Comparison of ENCODE assay signal across 8 cellular contexts in the genomic region with DNA sequence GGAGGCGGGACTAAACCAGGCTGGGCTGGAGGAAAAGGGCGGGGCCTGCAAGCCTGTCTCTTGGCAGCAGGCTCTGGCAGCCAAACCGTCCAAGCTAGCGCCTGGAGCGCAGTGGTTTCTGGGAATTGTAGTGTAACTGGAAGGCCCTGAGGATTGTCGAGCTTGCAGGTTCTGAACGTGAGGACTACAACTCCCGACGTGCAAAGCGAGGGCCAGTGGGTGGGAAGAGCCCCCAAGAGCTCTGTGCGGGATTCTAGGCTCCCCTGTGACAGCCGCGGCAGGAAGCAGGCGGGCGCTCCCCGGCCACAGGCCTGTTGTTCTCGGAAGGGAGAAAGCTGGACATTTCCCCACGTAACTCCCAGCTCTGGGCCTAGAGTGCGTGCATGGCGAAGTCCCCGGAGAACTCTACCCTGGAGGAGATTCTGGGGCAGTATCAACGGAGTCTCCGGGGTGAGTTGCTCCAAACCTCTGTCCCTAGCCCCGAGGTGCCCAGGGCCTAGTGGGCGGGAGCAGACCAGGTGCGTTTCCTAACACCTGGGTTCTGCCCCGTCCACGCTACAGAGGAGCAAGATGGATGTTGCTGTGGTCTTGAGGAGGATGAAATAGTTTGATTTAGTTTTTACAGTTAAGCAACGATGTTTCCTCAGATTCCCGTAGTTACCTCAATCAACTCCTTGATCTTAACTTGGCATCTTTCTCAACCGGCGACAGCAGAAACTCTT. TPM values are rescaled to one million over a fixed set of nuclear protein-coding genes. Genes with fewer than 3 reads are reported as not detected.
DNase-seq lines count a peak whose midpoint lies in the region; ATAC-seq and TF ChIP-seq lines count a peak whose summit lies in the region.

A gene (plus strand): TSS at position 251 of the 722 bp plus-strand sequence. CDS start 133 bp downstream, at position 384.

- peaks cover 40% of the 10 kb centered on the region for H3F3A ChIP-seq in SK-N-SH (replicated peaks; ENCODE audit: insufficient read depth)

- DNase-seq in GM04504 (ENCODE audit: low read depth) (peak; percentile 100), NCI-H1048 (lab: John Stamatoyannopoulos, UW) (peak; percentile 100), SK-N-SH (peak; percentile 90), germinal center (ENCODE audit: low spot score) (peak; percentile 93), non-pigmented ciliary epithelial cell (ENCODE audit: low read depth) (peak; percentile 100), superior temporal gyrus (ENCODE audit: extremely low spot score) (peak; percentile 100)
- peak; percentile 92 for DNase-seq in activated naive CD4-positive, alpha-beta T cell treated with anti-CD3 and anti-CD28 coated beads, Interleukin-2, amount 50 U/mL, for 16 hours

- peak within 1 kb of the TSS; percentile 56 for H2AFZ ChIP-seq in SK-N-SH (ENCODE audit: low read depth)

- no peaks in the 10 kb centered on the region for H3K9me3 ChIP-seq in SK-N-SH

- POLR2A ChIA-PET in SK-N-SH (lab: Yijun Ruan, JAX): interaction anchor here (0.8 to 1.9 kb wide), 3 partner anchors 13 to 1195 kb away, joined by 3 to 9 read pairs (median 5); a partner anchor contains a TSS

- H3K36me3 ChIP-seq in SK-N-SH (replicated peaks in 1 of 2; ENCODE audit: control insufficient read depth in 1 of 2, insufficient read depth in 2 of 2, low read length in 1 of 2): peaks cover 2 to 15% of the 10 kb centered on the region in 2 experiments

- peak in 1 of 2 experiments; percentile 38; a peak in 1 of 4 replicates for TF ChIP-seq EP300 in SK-N-SH (IDR thresholded peaks at IDR 0.05; ENCODE audit: borderline replicate concordance in 1 of 2, low read depth in 1 of 2, low read length in 1 of 2)

- H3K9me2 ChIP-seq in SK-N-SH: no peaks in the 10 kb centered on the region

- peaks cover 23% of the 10 kb centered on the region for H4K20me1 ChIP-seq in SK-N-SH (ENCODE audit: insufficient read depth)

- peak; percentile 67 for ATAC-seq in HG02571 (IDR thresholded peaks at IDR 0.05; ENCODE audit: unreplicated experiment)

- WGBS in SK-N-SH (ENCODE audit: low lambda C conversion rate): 2% methylated on average over 16 of the region's 32 CpGs

- peak within 1 kb of the TSS; percentile 83 for H3K4me2 ChIP-seq in SK-N-SH

- peak within 1 kb of the TSS; percentile 97 to 100 for H3K27ac ChIP-seq in SK-N-SH (ENCODE audit: low read depth in 2 of 2, low read length in 1 of 2)

- H3K9ac ChIP-seq in SK-N-SH: peak within 1 kb of the TSS; percentile 93

- TF ChIP-seq CTCF in SK-N-SH (IDR thresholded peaks at IDR 0.05): no peak

- H3K4me3 ChIP-seq in SK-N-SH (ENCODE audit: low read depth in 2 of 2, low read length in 1 of 2): peak within 1 kb of the TSS; percentile 83 to 97

- H3K27me3 ChIP-seq in SK-N-SH (ENCODE audit: insufficient read depth): no peaks in the 10 kb centered on the region

- CTCF ChIA-PET in SK-N-SH (lab: Yijun Ruan, JAX): interaction anchor here (0.6 to 1.1 kb wide), 2 partner anchors 9 to 383 kb away, joined by 3 read pairs; no protein-coding TSS in a partner anchor

- H3K79me2 ChIP-seq in SK-N-SH (ENCODE audit: insufficient read depth): peaks cover 87% of the 10 kb centered on the region

- peaks cover 4 to 33% of the 10 kb centered on the region in 2 experiments; a peak in 3 of 4 replicates for H3K4me1 ChIP-seq in SK-N-SH (ENCODE audit: control insufficient read depth in 1 of 2, insufficient read depth in 2 of 2, low read depth in 1 of 2, low read length in 1 of 2)

- no peak for TF ChIP-seq RAD21 in SK-N-SH (IDR thresholded peaks at IDR 0.05; ENCODE audit: low read length)

TF ChIP-seq in SK-N-SH, 30 proteins besides CTCF, POLR2A, EP300 and RAD21:
- no peak for TF ChIP-seq GABPA (IDR thresholded peaks at IDR 0.05; ENCODE audit: low read depth)
- TF ChIP-seq, protein P1, sequence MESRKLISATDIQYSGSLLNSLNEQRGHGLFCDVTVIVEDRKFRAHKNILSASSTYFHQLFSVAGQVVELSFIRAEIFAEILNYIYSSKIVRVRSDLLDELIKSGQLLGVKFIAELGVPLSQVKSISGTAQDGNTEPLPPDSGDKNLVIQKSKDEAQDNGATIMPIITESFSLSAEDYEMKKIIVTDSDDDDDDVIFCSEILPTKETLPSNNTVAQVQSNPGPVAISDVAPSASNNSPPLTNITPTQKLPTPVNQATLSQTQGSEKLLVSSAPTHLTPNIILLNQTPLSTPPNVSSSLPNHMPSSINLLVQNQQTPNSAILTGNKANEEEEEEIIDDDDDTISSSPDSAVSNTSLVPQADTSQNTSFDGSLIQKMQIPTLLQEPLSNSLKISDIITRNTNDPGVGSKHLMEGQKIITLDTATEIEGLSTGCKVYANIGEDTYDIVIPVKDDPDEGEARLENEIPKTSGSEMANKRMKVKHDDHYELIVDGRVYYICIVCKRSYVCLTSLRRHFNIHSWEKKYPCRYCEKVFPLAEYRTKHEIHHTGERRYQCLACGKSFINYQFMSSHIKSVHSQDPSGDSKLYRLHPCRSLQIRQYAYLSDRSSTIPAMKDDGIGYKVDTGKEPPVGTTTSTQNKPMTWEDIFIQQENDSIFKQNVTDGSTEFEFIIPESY (IDR thresholded peaks at IDR 0.05; ENCODE audit: borderline replicate concordance, low read depth): 0 out of 2 replicates have a peak, but pooled peaks have one; percentile 62
- TF ChIP-seq NRF1 (IDR thresholded peaks at IDR 0.05; ENCODE audit: low read depth, low read length): no peak
- peak; percentile 74 for TF ChIP-seq ELF1 (IDR thresholded peaks at IDR 0.05)
- no peak for TF ChIP-seq RFX5 (IDR thresholded peaks at IDR 0.05; ENCODE audit: low read length)
- peak; percentile 68 for TF ChIP-seq TAF1 (IDR thresholded peaks at IDR 0.05; ENCODE audit: borderline replicate concordance, low read depth, low read length)
- TF ChIP-seq FOSL2 (IDR thresholded peaks at IDR 0.05; ENCODE audit: borderline replicate concordance, low read depth): no peak
- TF ChIP-seq, protein P2, sequence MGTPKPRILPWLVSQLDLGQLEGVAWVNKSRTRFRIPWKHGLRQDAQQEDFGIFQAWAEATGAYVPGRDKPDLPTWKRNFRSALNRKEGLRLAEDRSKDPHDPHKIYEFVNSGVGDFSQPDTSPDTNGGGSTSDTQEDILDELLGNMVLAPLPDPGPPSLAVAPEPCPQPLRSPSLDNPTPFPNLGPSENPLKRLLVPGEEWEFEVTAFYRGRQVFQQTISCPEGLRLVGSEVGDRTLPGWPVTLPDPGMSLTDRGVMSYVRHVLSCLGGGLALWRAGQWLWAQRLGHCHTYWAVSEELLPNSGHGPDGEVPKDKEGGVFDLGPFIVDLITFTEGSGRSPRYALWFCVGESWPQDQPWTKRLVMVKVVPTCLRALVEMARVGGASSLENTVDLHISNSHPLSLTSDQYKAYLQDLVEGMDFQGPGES (IDR thresholded peaks at IDR 0.05; ENCODE audit: low read depth, low read length): no peak
- no peak for TF ChIP-seq FOXM1 (IDR thresholded peaks at IDR 0.05; ENCODE audit: low read depth)
- peak; percentile 16; the same call in 1 of the 2 replicates for TF ChIP-seq GATA2 (CRISPR knock-in tag; IDR thresholded peaks at IDR 0.05)
- peak; percentile 86 for TF ChIP-seq CHD2 (IDR thresholded peaks at IDR 0.05; ENCODE audit: low read length, partially characterized antibody)
- peak; percentile 84 for TF ChIP-seq POLR2AphosphoS5 (IDR thresholded peaks at IDR 0.05; ENCODE audit: low read depth, low read length)
- TF ChIP-seq MXI1 (IDR thresholded peaks at IDR 0.05; ENCODE audit: low read depth, low read length): peak; percentile 95
- TF ChIP-seq SIN3A (IDR thresholded peaks at IDR 0.05; ENCODE audit: borderline replicate concordance, low read depth, low read length): peak; percentile 97
- peak; percentile 14; the same call in 1 of the 2 replicates for TF ChIP-seq TCF12 (IDR thresholded peaks at IDR 0.05)
- TF ChIP-seq, protein P3, sequence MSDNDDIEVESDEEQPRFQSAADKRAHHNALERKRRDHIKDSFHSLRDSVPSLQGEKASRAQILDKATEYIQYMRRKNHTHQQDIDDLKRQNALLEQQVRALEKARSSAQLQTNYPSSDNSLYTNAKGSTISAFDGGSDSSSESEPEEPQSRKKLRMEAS (IDR thresholded peaks at IDR 0.05; ENCODE audit: low read depth): peak; percentile 84
- no peak for TF ChIP-seq RXRA (IDR thresholded peaks at IDR 0.05; ENCODE audit: borderline replicate concordance, low read depth)
- TF ChIP-seq, protein P4, sequence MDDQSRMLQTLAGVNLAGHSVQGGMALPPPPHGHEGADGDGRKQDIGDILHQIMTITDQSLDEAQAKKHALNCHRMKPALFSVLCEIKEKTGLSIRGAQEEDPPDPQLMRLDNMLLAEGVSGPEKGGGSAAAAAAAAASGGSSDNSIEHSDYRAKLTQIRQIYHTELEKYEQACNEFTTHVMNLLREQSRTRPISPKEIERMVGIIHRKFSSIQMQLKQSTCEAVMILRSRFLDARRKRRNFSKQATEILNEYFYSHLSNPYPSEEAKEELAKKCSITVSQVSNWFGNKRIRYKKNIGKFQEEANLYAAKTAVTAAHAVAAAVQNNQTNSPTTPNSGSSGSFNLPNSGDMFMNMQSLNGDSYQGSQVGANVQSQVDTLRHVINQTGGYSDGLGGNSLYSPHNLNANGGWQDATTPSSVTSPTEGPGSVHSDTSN (IDR thresholded peaks at IDR 0.05): peak; percentile 44
- TF ChIP-seq JUND (IDR thresholded peaks at IDR 0.05): no peak
- TF ChIP-seq NFIC (IDR thresholded peaks at IDR 0.05; ENCODE audit: borderline replicate concordance): peak; percentile 70; the same call in 1 of the 2 replicates
- TF ChIP-seq, protein P5, sequence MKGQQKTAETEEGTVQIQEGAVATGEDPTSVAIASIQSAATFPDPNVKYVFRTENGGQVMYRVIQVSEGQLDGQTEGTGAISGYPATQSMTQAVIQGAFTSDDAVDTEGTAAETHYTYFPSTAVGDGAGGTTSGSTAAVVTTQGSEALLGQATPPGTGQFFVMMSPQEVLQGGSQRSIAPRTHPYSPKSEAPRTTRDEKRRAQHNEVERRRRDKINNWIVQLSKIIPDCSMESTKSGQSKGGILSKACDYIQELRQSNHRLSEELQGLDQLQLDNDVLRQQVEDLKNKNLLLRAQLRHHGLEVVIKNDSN (IDR thresholded peaks at IDR 0.05; ENCODE audit: borderline replicate concordance, low read depth): no peak

RNA-seq across cellular contexts. Expression of the gene that starts here (rescaled TPM):
- polyA plus RNA-seq in SK-N-SH (2012; rRNA removed): 22.7 and 26.7 TPM in 2 replicates
- polyA plus RNA-seq in SK-N-SH (2012; cell fraction: cytosol; rRNA removed): 31.4 and 34.9 TPM in 2 replicates
- polyA plus RNA-seq in SK-N-SH (2012; cell fraction: nucleus; rRNA removed): 39.2 and 50.7 TPM in 2 replicates

Comparison
In these comparisons a context has a peak if more than half of its experiments do, and no peak if none do; other contexts are left out.
1. Peak in every context shown above with its lines: DNase-seq, ATAC-seq, H3K4me3 ChIP-seq and H3K27ac ChIP-seq.